22 cellular contexts compared by ENCODE assay signal in genomic region chr4:165124488-165124887, GRCh38.
"Had no signal": no experiment of that assay in that cellular context is flagged by ENCODE, and none has a peak within 500 bp of the region (broad histone marks: within the 10 kb centered on the region; RNA-seq: fewer than 3 reads in every experiment).

No MANE protein-coding gene starts in this region.

- H3K36me3 ChIP-seq: breast epithelium, tibial nerve, WERI-Rb-1 had no signal

- H3K4me3 ChIP-seq: breast epithelium, lung, tibial nerve had no signal

- H3K9ac ChIP-seq: parathyroid adenoma had no signal

- H3K79me2 ChIP-seq: parathyroid adenoma had no signal

- H3K4me1 ChIP-seq: breast epithelium, parathyroid adenoma, tibial nerve had no signal

- ATAC-seq: activated CD8-positive, alpha-beta T cell treated with anti-CD3 and anti-CD28 coated beads, Interleukin-2, amount 10 ng/mL, durations not matched to agents 7 days and 5 days; left lobe of liver; sciatic nerve; stimulated activated effector memory CD8-positive, alpha-beta T cell treated with anti-CD3 and anti-CD28 coated beads, Interleukin-12 subunit alpha, Interleukin-12 subunit beta, amount 100 ng/mL, for 72 hours; stimulated activated naive CD8-positive, alpha-beta T cell treated with anti-CD3 and anti-CD28 coated beads, Interleukin-15, amount 100 ng/mL, for 72 hours had no signal

- H2AFZ ChIP-seq: parathyroid adenoma had no signal

- H3K36me3 Mint-ChIP-seq: activated naive CD8-positive, alpha-beta T cell; naive B cell; stimulated activated effector memory CD8-positive, alpha-beta T cell treated with anti-CD3 and anti-CD28 coated beads, Interleukin-12 subunit alpha, Interleukin-12 subunit beta, amount 100 ng/mL, for 72 hours had no signal

- H3K9me3 Mint-ChIP-seq: activated CD4-positive, alpha-beta T cell treated with anti-CD3 and anti-CD28 coated beads, Interleukin-2, amount 10 ng/mL, durations not matched to agents 7 days and 5 days; activated T-cell treated with anti-CD3 and anti-CD28 coated beads, Interleukin-2, amount 50 U/mL, for 24 hours; activated T-helper 2 cell treated with anti-CD3 and anti-CD28 coated beads, Interferon-gamma antibody, Interleukin-2, Interleukin-4, amounts not matched to agents 10 μg/mL and 5 μg/mL and 100 μg/mL, durations not matched to agents 14 hours and 24 hours and 36 hours; central memory CD8-positive, alpha-beta T cell; stimulated activated effector memory CD8-positive, alpha-beta T cell treated with anti-CD3 and anti-CD28 coated beads, Interleukin-12 subunit alpha, Interleukin-12 subunit beta, amount 100 ng/mL, for 72 hours; stimulated activated naive CD8-positive, alpha-beta T cell treated with anti-CD3 and anti-CD28 coated beads, Interleukin-15, amount 100 ng/mL, for 72 hours had no signal

- H3K4me3 Mint-ChIP-seq: activated CD4-positive, alpha-beta T cell treated with anti-CD3 and anti-CD28 coated beads, Interleukin-2, amount 10 ng/mL, durations not matched to agents 7 days and 5 days; activated CD8-positive, alpha-beta T cell treated with anti-CD3 and anti-CD28 coated beads, Interleukin-2, amount 10 ng/mL, durations not matched to agents 7 days and 5 days; activated naive CD8-positive, alpha-beta T cell; activated T-cell treated with anti-CD3 and anti-CD28 coated beads, Interleukin-2, amount 50 U/mL, for 24 hours; central memory CD8-positive, alpha-beta T cell; stimulated activated effector memory CD8-positive, alpha-beta T cell treated with anti-CD3 and anti-CD28 coated beads, Interleukin-12 subunit alpha, Interleukin-12 subunit beta, amount 100 ng/mL, for 72 hours; stimulated activated naive CD8-positive, alpha-beta T cell treated with anti-CD3 and anti-CD28 coated beads, Interleukin-15, amount 100 ng/mL, for 72 hours had no signal

- H3K27ac Mint-ChIP-seq: activated CD4-positive, alpha-beta T cell treated with anti-CD3 and anti-CD28 coated beads, Interleukin-2, amount 10 ng/mL, durations not matched to agents 7 days and 5 days; activated CD8-positive, alpha-beta T cell treated with anti-CD3 and anti-CD28 coated beads, Interleukin-2, amount 10 ng/mL, durations not matched to agents 7 days and 5 days; activated naive CD8-positive, alpha-beta T cell; activated T-cell treated with anti-CD3 and anti-CD28 coated beads, Interleukin-2, amount 50 U/mL, for 24 hours; activated T-helper 2 cell treated with anti-CD3 and anti-CD28 coated beads, Interferon-gamma antibody, Interleukin-2, Interleukin-4, amounts not matched to agents 10 μg/mL and 5 μg/mL and 100 μg/mL, durations not matched to agents 14 hours and 24 hours and 36 hours; stimulated activated effector memory CD8-positive, alpha-beta T cell treated with anti-CD3 and anti-CD28 coated beads, Interleukin-12 subunit alpha, Interleukin-12 subunit beta, amount 100 ng/mL, for 72 hours; stimulated activated naive CD8-positive, alpha-beta T cell treated with anti-CD3 and anti-CD28 coated beads, Interleukin-15, amount 100 ng/mL, for 72 hours had no signal

- H3K27me3 ChIP-seq: breast epithelium, tibial nerve had no signal

- DNase-seq: activated CD4-positive, alpha-beta T cell treated with anti-CD3 and anti-CD28 coated beads, Interleukin-2, amount 10 ng/mL, durations not matched to agents 7 days and 5 days; activated CD4-positive, CD25-positive, alpha-beta regulatory T cell treated with anti-CD3 and anti-CD28 coated beads, Interleukin-2, amount 50 U/mL, for 72 hours; activated CD8-positive, alpha-beta T cell treated with anti-CD3 and anti-CD28 coated beads, Interleukin-2, amount 10 ng/mL, durations not matched to agents 7 days and 5 days; activated naive CD4-positive, alpha-beta T cell; activated T-cell treated with anti-CD3 and anti-CD28 coated beads, Interleukin-2, amount 50 U/mL, for 24 hours; effector memory CD4-positive, alpha-beta T cell; naive B cell; nucleus accumbens; small intestine; stimulated activated CD4-positive, alpha-beta T cell treated with anti-CD3 and anti-CD28 coated beads, Interleukin-2, amount 100 ng/mL, for 24 hours; stimulated activated naive CD8-positive, alpha-beta T cell treated with anti-CD3 and anti-CD28 coated beads, Interleukin-15, amount 100 ng/mL, for 72 hours; WERI-Rb-1 had no signal

- H3K27ac ChIP-seq: breast epithelium, parathyroid adenoma, tibial nerve, WERI-Rb-1 had no signal

- H3K4me1 Mint-ChIP-seq: activated CD4-positive, alpha-beta T cell treated with anti-CD3 and anti-CD28 coated beads, Interleukin-2, amount 10 ng/mL, durations not matched to agents 7 days and 5 days; central memory CD8-positive, alpha-beta T cell; naive B cell; stimulated activated effector memory CD8-positive, alpha-beta T cell treated with anti-CD3 and anti-CD28 coated beads, Interleukin-12 subunit alpha, Interleukin-12 subunit beta, amount 100 ng/mL, for 72 hours; stimulated activated naive CD8-positive, alpha-beta T cell treated with anti-CD3 and anti-CD28 coated beads, Interleukin-15, amount 100 ng/mL, for 72 hours had no signal

- H3K9me3 ChIP-seq: breast epithelium, tibial nerve had no signal
